ENCODE assay signal across 8 cellular contexts in genomic region chr2:217433522-217433921, GRCh38.
DNase-seq lines count a peak whose midpoint lies in the region; ATAC-seq and TF ChIP-seq lines count a peak whose summit lies in the region.

No MANE protein-coding gene starts in this region.

- peak overlapping the region; percentile 34 for H3K27ac ChIP-seq in urinary bladder (ENCODE audit: low read depth)

- H3K4me3 ChIP-seq in urinary bladder (ENCODE audit: low read depth, low read length), result no peak overlapping the region

- no peaks in the 10 kb centered on the region for H3K9me3 Mint-ChIP-seq in activated CD8-positive, alpha-beta memory T cell treated with anti-CD3 and anti-CD28 coated beads, Interleukin-2, amount 10 ng/mL, durations not matched to agents 7 days and 5 days (ENCODE audit: low read depth)
- H3K9me3 Mint-ChIP-seq in glutamatergic neuron (ENCODE audit: unreplicated experiment) (peaks cover 2% of the 10 kb centered on the region), neural crest cell (no peaks in the 10 kb centered on the region)
- no peaks in the 10 kb centered on the region for H3K9me3 Mint-ChIP-seq in activated T-helper 2 cell treated with anti-CD3 and anti-CD28 coated beads, Interferon-gamma antibody, Interleukin-2, Interleukin-4, amounts not matched to agents 10 μg/mL and 5 μg/mL and 100 μg/mL, durations not matched to agents 14 hours and 24 hours and 36 hours

- intact Hi-C loops in activated T-helper 2 cell treated with anti-CD3 and anti-CD28 coated beads, Interferon-gamma antibody, Interleukin-2, Interleukin-4, amounts not matched to agents 10 μg/mL and 5 μg/mL and 100 μg/mL, durations not matched to agents 14 hours and 24 hours and 36 hours (cut with micrococcal nuclease), result no loop called here

- H3K27ac Mint-ChIP-seq in activated CD8-positive, alpha-beta memory T cell treated with anti-CD3 and anti-CD28 coated beads, Interleukin-2, amount 10 ng/mL, durations not matched to agents 7 days and 5 days, result no peak overlapping the region
- H3K27ac Mint-ChIP-seq in glutamatergic neuron (ENCODE audit: unreplicated experiment) (peak overlapping the region; percentile 92), neural crest cell (ENCODE audit: unreplicated experiment) (peak overlapping the region; percentile 67)
- H3K27ac Mint-ChIP-seq in activated T-helper 2 cell treated with anti-CD3 and anti-CD28 coated beads, Interferon-gamma antibody, Interleukin-2, Interleukin-4, amounts not matched to agents 10 μg/mL and 5 μg/mL and 100 μg/mL, durations not matched to agents 14 hours and 24 hours and 36 hours, result no peak overlapping the region

- no peak for DNase-seq in activated CD8-positive, alpha-beta memory T cell treated with anti-CD3 and anti-CD28 coated beads, Interleukin-2, amount 10 ng/mL, durations not matched to agents 7 days and 5 days
- DNase-seq in activated CD8-positive, alpha-beta memory T cell treated with anti-CD3 and anti-CD28 coated beads, Interleukin-2, amount 50 U/mL, for 48 hours, result no peak
- DNase-seq in glutamatergic neuron (no peak), neural crest cell (ENCODE audit: low read depth, low spot score) (no peak), NAMALWA (ENCODE audit: low spot score) (no peak), NOMO-1 treated with dmso at 0.1 percent for 144 hours (lab: John Stamatoyannopoulos, UW; ENCODE audit: unreplicated experiment) (no peak)
- DNase-seq in activated T-helper 2 cell treated with anti-CD3 and anti-CD28 coated beads, Interferon-gamma antibody, Interleukin-2, Interleukin-4, amounts not matched to agents 10 μg/mL and 5 μg/mL and 100 μg/mL, durations not matched to agents 14 hours and 24 hours and 36 hours (ENCODE audit: low spot score), result no peak

- peaks cover 2% of the 10 kb centered on the region for H3K27me3 Mint-ChIP-seq in activated CD8-positive, alpha-beta memory T cell treated with anti-CD3 and anti-CD28 coated beads, Interleukin-2, amount 10 ng/mL, durations not matched to agents 7 days and 5 days
- H3K27me3 Mint-ChIP-seq in glutamatergic neuron (ENCODE audit: unreplicated experiment) (no peaks in the 10 kb centered on the region), neural crest cell (ENCODE audit: low read depth) (no peaks in the 10 kb centered on the region)
- no peaks in the 10 kb centered on the region for H3K27me3 Mint-ChIP-seq in activated T-helper 2 cell treated with anti-CD3 and anti-CD28 coated beads, Interferon-gamma antibody, Interleukin-2, Interleukin-4, amounts not matched to agents 10 μg/mL and 5 μg/mL and 100 μg/mL, durations not matched to agents 14 hours and 24 hours and 36 hours (ENCODE audit: low read depth)

- H3K4me1 ChIP-seq in urinary bladder (ENCODE audit: insufficient read depth), result peaks cover 4% of the 10 kb centered on the region

- H3K4me1 Mint-ChIP-seq in activated CD8-positive, alpha-beta memory T cell treated with anti-CD3 and anti-CD28 coated beads, Interleukin-2, amount 10 ng/mL, durations not matched to agents 7 days and 5 days, result peaks cover 12% of the 10 kb centered on the region
- H3K4me1 Mint-ChIP-seq in glutamatergic neuron (ENCODE audit: low read depth, unreplicated experiment), result peaks cover 36% of the 10 kb centered on the region
- H3K4me1 Mint-ChIP-seq in neural crest cell, result peaks cover 60% of the 10 kb centered on the region
- H3K4me1 Mint-ChIP-seq in activated T-helper 2 cell treated with anti-CD3 and anti-CD28 coated beads, Interferon-gamma antibody, Interleukin-2, Interleukin-4, amounts not matched to agents 10 μg/mL and 5 μg/mL and 100 μg/mL, durations not matched to agents 14 hours and 24 hours and 36 hours (ENCODE audit: low read depth), result peaks cover 8% of the 10 kb centered on the region

- CTCF ChIA-PET in activated CD8-positive, alpha-beta memory T cell treated with anti-CD3 and anti-CD28 coated beads, Interleukin-2, amount 10 ng/mL, durations not matched to agents 7 days and 5 days (lab: Charles Lee), result no interaction called here

- H3K36me3 ChIP-seq in urinary bladder (ENCODE audit: insufficient read depth), result no peaks in the 10 kb centered on the region

- no peak overlapping the region for H3K4me3 Mint-ChIP-seq in activated CD8-positive, alpha-beta memory T cell treated with anti-CD3 and anti-CD28 coated beads, Interleukin-2, amount 10 ng/mL, durations not matched to agents 7 days and 5 days
- H3K4me3 Mint-ChIP-seq in glutamatergic neuron (ENCODE audit: unreplicated experiment), result peak overlapping the region; percentile 64
- H3K4me3 Mint-ChIP-seq in neural crest cell, result peak overlapping the region; percentile 68
- no peak overlapping the region for H3K4me3 Mint-ChIP-seq in activated T-helper 2 cell treated with anti-CD3 and anti-CD28 coated beads, Interferon-gamma antibody, Interleukin-2, Interleukin-4, amounts not matched to agents 10 μg/mL and 5 μg/mL and 100 μg/mL, durations not matched to agents 14 hours and 24 hours and 36 hours (ENCODE audit: low read depth)

- ATAC-seq in activated CD8-positive, alpha-beta memory T cell treated with anti-CD3 and anti-CD28 coated beads, Interleukin-2, amount 10 ng/mL, durations not matched to agents 7 days and 5 days, result peak; percentile 22

- H3K36me3 Mint-ChIP-seq in activated CD8-positive, alpha-beta memory T cell treated with anti-CD3 and anti-CD28 coated beads, Interleukin-2, amount 10 ng/mL, durations not matched to agents 7 days and 5 days, result no peaks in the 10 kb centered on the region
- no peaks in the 10 kb centered on the region for H3K36me3 Mint-ChIP-seq in glutamatergic neuron (ENCODE audit: unreplicated experiment)
- no peaks in the 10 kb centered on the region for H3K36me3 Mint-ChIP-seq in neural crest cell (ENCODE audit: low read depth)
- H3K36me3 Mint-ChIP-seq in activated T-helper 2 cell treated with anti-CD3 and anti-CD28 coated beads, Interferon-gamma antibody, Interleukin-2, Interleukin-4, amounts not matched to agents 10 μg/mL and 5 μg/mL and 100 μg/mL, durations not matched to agents 14 hours and 24 hours and 36 hours (ENCODE audit: low read depth), result no peaks in the 10 kb centered on the region

- no peak for TF ChIP-seq CTCF in glutamatergic neuron (IDR thresholded peaks at IDR 0.05; ENCODE audit: partially characterized antibody, unreplicated experiment)
- no peak for TF ChIP-seq CTCF in neural crest cell (conservative IDR thresholded peaks at IDR 0.05)

- WGBS in urinary bladder, result 45% methylated on average over 6 of the region's 6 CpGs

Comparison
In these comparisons a context has a peak if more than half of its experiments do, and no peak if none do; other contexts are left out.
1. H3K27ac Mint-ChIP-seq: peak in glutamatergic neuron (single experiment) and neural crest cell (single experiment); none in activated CD8-positive, alpha-beta memory T cell treated with anti-CD3 and anti-CD28 coated beads, Interleukin-2, amount 10 ng/mL, durations not matched to agents 7 days and 5 days (single experiment) and activated T-helper 2 cell treated with anti-CD3 and anti-CD28 coated beads, Interferon-gamma antibody, Interleukin-2, Interleukin-4, amounts not matched to agents 10 μg/mL and 5 μg/mL and 100 μg/mL, durations not matched to agents 14 hours and 24 hours and 36 hours (single experiment).
2. H3K4me3 Mint-ChIP-seq: peak in glutamatergic neuron (single experiment) and neural crest cell (single experiment); none in activated CD8-positive, alpha-beta memory T cell treated with anti-CD3 and anti-CD28 coated beads, Interleukin-2, amount 10 ng/mL, durations not matched to agents 7 days and 5 days (single experiment) and activated T-helper 2 cell treated with anti-CD3 and anti-CD28 coated beads, Interferon-gamma antibody, Interleukin-2, Interleukin-4, amounts not matched to agents 10 μg/mL and 5 μg/mL and 100 μg/mL, durations not matched to agents 14 hours and 24 hours and 36 hours (single experiment).